ENCODE assay signal across 19 cellular contexts in the genomic region with DNA sequence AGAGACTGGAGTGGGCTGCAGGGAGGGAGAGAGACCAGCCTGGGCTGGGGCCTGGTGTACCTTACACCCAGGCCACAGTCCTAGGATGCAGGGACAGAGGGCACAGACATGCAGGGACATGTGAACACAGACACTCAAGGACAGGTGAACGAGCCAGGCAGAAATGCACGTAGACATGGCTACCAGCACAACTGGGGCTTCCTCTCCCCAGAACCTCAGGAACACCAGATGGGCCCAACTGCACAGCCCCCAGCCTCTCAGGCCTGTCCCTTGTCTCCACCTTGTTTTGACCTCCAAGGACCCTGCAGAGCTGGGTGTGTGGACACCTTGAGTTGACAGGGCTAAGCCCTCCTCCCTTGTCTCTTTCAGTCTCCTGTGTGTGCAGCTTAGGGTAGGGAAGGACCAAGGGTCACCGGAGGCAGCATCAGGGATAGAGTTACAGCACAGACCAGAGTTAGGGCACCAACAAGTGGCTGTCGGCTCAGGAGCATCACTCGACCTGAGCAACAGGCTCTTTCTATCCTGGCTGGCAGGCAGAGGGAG. TPM values are rescaled to one million over a fixed set of nuclear protein-coding genes. Genes with fewer than 3 reads are reported as not detected.
DNase-seq lines count a peak whose midpoint lies in the region; ATAC-seq, FAIRE-seq and TF ChIP-seq lines count a peak whose summit lies in the region.
"Had no signal": no experiment of that assay in that cellular context is flagged by ENCODE, and none has a peak within 500 bp of the region (broad histone marks: within the 10 kb centered on the region; RNA-seq: fewer than 3 reads in every experiment).

No MANE protein-coding gene starts in this region.

- no peaks in the 10 kb centered on the region; the same call in 1 of the 2 replicates for H3F3A ChIP-seq in GM23338 (replicated peaks; ENCODE audit: low read depth)

- TF ChIP-seq CTCF in GM23338 (conservative IDR thresholded peaks at IDR 0.05; ENCODE audit: low read depth in 2 of 2) (no peak), H1 (IDR thresholded peaks at IDR 0.05; ENCODE audit: control extremely low read depth in 1 of 3, insufficient read depth in 1 of 3, low read depth in 1 of 3, low read length in 3 of 3) (no peak)

- H3K4me3 ChIP-seq in GM23338 = no peak overlapping the region
- no peak overlapping the region for H3K4me3 ChIP-seq in H1 (ENCODE audit: extremely low read depth in 1 of 4, insufficient read depth in 2 of 4, low read depth in 3 of 4, low read length in 4 of 4)

- peak overlapping the region; percentile 98; the same call in 1 of the 2 replicates for H2BK12ac ChIP-seq in H1 (ENCODE audit: low read depth, low read length)

- H3K79me1 ChIP-seq in H1 (ENCODE audit: low read depth, low read length) = no peaks in the 10 kb centered on the region

- no peak overlapping the region for H3K27ac Mint-ChIP-seq in GM23338

- H2AK5ac ChIP-seq in H1 (ENCODE audit: low read depth, low read length) = no peak overlapping the region; the same call in 1 of the 2 replicates

- no peaks in the 10 kb centered on the region for H3K9me2 ChIP-seq in GM23338 (ENCODE audit: insufficient read depth)

- peak overlapping the region; percentile 61 for H4K91ac ChIP-seq in H1 (replicated peaks; ENCODE audit: insufficient read length, low read length)

- DNase-seq in COLO668 (lab: John Stamatoyannopoulos, UW; ENCODE audit: unreplicated experiment) (peak; percentile 36), GM23338 (ENCODE audit: low spot score) (no peak), NCI-H510A (lab: John Stamatoyannopoulos, UW) (peak; percentile 60), H1 (ENCODE audit: low read depth in 1 of 2, low spot score in 2 of 2) (no peak), SW 1271 (lab: John Stamatoyannopoulos, UW) (no peak), NCI-H345 (lab: John Stamatoyannopoulos, UW) (no peak)
- DNase-seq: ACHN; C1 segment of cervical spinal cord; CD8-positive, alpha-beta memory T cell; HCEC 1CT; KBM-7; NCI-H2029 treated with DMSO at 0.1 percent for 48 hours; NCI-H524; PC-3; SIG-M5 had no signal

- no peak overlapping the region for H2AFZ ChIP-seq in GM23338
- no peak overlapping the region for H2AFZ ChIP-seq in H1 (ENCODE audit: low read length)

- peak overlapping the region; percentile 55; the same call in 1 of the 2 replicates for H2BK15ac ChIP-seq in H1 (ENCODE audit: low read length)

- H2BK5ac ChIP-seq in H1 (ENCODE audit: low read depth, low read length) = peak overlapping the region; percentile 2; the same call in 1 of the 2 replicates

- no peak overlapping the region for H3K4me3 Mint-ChIP-seq in GM23338
- H3K4me3 Mint-ChIP-seq: CD8-positive, alpha-beta memory T cell had no signal

- TF ChIP-seq POLR2A in H1 (IDR thresholded peaks at IDR 0.05; ENCODE audit: control extremely low read depth in 1 of 2, low read depth in 2 of 2, low read length in 2 of 2) = no peak

- no peaks in the 10 kb centered on the region for H3K9me3 ChIP-seq in H1 (ENCODE audit: insufficient read depth in 2 of 2, low read depth in 1 of 2, low read length in 1 of 2)

- H3K4me2 ChIP-seq in GM23338 (no peak overlapping the region), H1 (ENCODE audit: insufficient read depth in 1 of 2, low read depth in 2 of 2, low read length in 2 of 2) (peak overlapping the region in 1 of 2 experiments; percentile 34; a peak in 1 of 4 replicates)

- H4K20me1 ChIP-seq in GM23338 (replicated peaks; ENCODE audit: insufficient read depth) (no peaks in the 10 kb centered on the region), H1 (replicated peaks in 1 of 2; ENCODE audit: control insufficient read depth in 1 of 2, insufficient read depth in 2 of 2, low read length in 2 of 2) (no peaks in the 10 kb centered on the region)

- H3K27ac ChIP-seq in GM23338 (ENCODE audit: low read depth) = no peak overlapping the region
- H3K27ac ChIP-seq in H1 (ENCODE audit: low read depth, low read length) = no peak overlapping the region
- H3K27ac ChIP-seq: RWPE1 had no signal

- H3K18ac ChIP-seq in H1 (ENCODE audit: extremely low read depth, low read length) = no peak overlapping the region; the same call in 1 of the 2 replicates

- H3K36me3 Mint-ChIP-seq in GM23338 (ENCODE audit: low read depth) = no peaks in the 10 kb centered on the region
- H3K36me3 Mint-ChIP-seq: CD8-positive, alpha-beta memory T cell had no signal

- CTCF ChIA-PET in H1 (lab: Charles Lee; ENCODE audit: partially characterized antibody) = interaction anchor here (0.5 to 17.9 kb wide), 15 partner anchors 8 to 897 kb away, joined by 3 to 239 read pairs (median 3); partner anchors contain the start of gene SEZ6

- peak overlapping the region; percentile 41; the same call in 1 of the 2 replicates for H4K8ac ChIP-seq in H1 (ENCODE audit: extremely low read depth, insufficient read depth, low read length)

- no peak for TF ChIP-seq RAD21 in H1 (IDR thresholded peaks at IDR 0.05 in 1 of 2, conservative IDR thresholded peaks at IDR 0.05 in 1 of 2; ENCODE audit: low read depth in 2 of 2, low read length in 2 of 2)

- H3K4me1 ChIP-seq in GM23338 (ENCODE audit: insufficient read depth) (peaks cover 13% of the 10 kb centered on the region; the same call in 1 of the 2 replicates), H1 (replicated peaks in 1 of 4; ENCODE audit: control insufficient read depth in 3 of 4, insufficient read depth in 4 of 4, low read length in 3 of 4) (peaks cover 0 to 20% (median 12%) of the 10 kb centered on the region in 4 experiments; a peak in 6 of 7 replicates)

- no peak overlapping the region for H3K56ac ChIP-seq in H1 (replicated peaks; ENCODE audit: insufficient read length, low read depth, low read length)

- H3K9ac ChIP-seq in H1 (replicated peaks in 1 of 4; ENCODE audit: extremely low read depth in 1 of 4, low read depth in 3 of 4, low read length in 3 of 4) = no peak overlapping the region

- no peak for TF ChIP-seq EP300 in H1 (IDR thresholded peaks at IDR 0.05; ENCODE audit: borderline replicate concordance in 1 of 2, low read depth in 2 of 2, low read length in 2 of 2)

- H3K14ac ChIP-seq in H1 (ENCODE audit: insufficient read length) = no peak overlapping the region

- no peaks in the 10 kb centered on the region for H3K79me2 ChIP-seq in GM23338 (replicated peaks; ENCODE audit: insufficient read depth)
- H3K79me2 ChIP-seq in H1 (ENCODE audit: control insufficient read depth in 1 of 2, insufficient read depth in 2 of 2, low read length in 2 of 2) = no peaks in the 10 kb centered on the region

- H2BK120ac ChIP-seq in H1 (replicated peaks; ENCODE audit: low read depth, low read length) = peak overlapping the region; percentile 40

- H2BK20ac ChIP-seq in H1 (ENCODE audit: low read length) = peak overlapping the region; percentile 43

- WGBS in H1 (ENCODE audit: extremely low coverage in 1 of 2, insufficient coverage in 1 of 2, insufficient read length in 1 of 2, insufficient replicate concordance in 2 of 2, low coverage in 1 of 2, low lambda C conversion rate in 2 of 2, missing lambda C conversion rate in 1 of 2), 2 experiments = 86% methylated on average over 5 of the region's 5 CpGs; no CpG with 5 or more reads in 1 of the 2 experiments

- no peaks in the 10 kb centered on the region for H3K9me3 Mint-ChIP-seq in GM23338
- H3K9me3 Mint-ChIP-seq: CD8-positive, alpha-beta memory T cell had no signal

- H4K5ac ChIP-seq in H1 (ENCODE audit: insufficient read length, low read depth, low read length) = no peak overlapping the region

- no peak overlapping the region for H3K4ac ChIP-seq in H1 (replicated peaks; ENCODE audit: insufficient read length, low read depth, low read length)

- H3K27me3 ChIP-seq in GM23338 (ENCODE audit: insufficient read depth) = no peaks in the 10 kb centered on the region
- H3K27me3 ChIP-seq in H1 (replicated peaks in 1 of 4; ENCODE audit: control insufficient read depth in 3 of 4, extremely low read depth in 1 of 4, insufficient read depth in 3 of 4, low read length in 3 of 4) = no peaks in the 10 kb centered on the region; a peak in 3 of 7 replicates

- ATAC-seq in GM23338 = peak; percentile 57
- ATAC-seq in GM21360 (IDR thresholded peaks at IDR 0.05; ENCODE audit: unreplicated experiment) = no peak
- ATAC-seq: PC-3 had no signal

- peaks cover 33% of the 10 kb centered on the region for H3K27me3 Mint-ChIP-seq in GM23338 (ENCODE audit: insufficient read depth, low read depth, poor library complexity)

- H3K23me2 ChIP-seq in H1 (ENCODE audit: low read depth, low read length) = no peaks in the 10 kb centered on the region

- FAIRE-seq in H1 (lab: Jason Lieb, UNC) = peak; percentile 55
- FAIRE-seq: D721Med had no signal

- H3K4me1 Mint-ChIP-seq in GM23338 = peaks cover 34% of the 10 kb centered on the region
- H3K4me1 Mint-ChIP-seq: CD8-positive, alpha-beta memory T cell had no signal

- H3K23ac ChIP-seq in H1 (ENCODE audit: insufficient read length) = no peak overlapping the region

- H3K36me3 ChIP-seq in GM23338 (ENCODE audit: insufficient read depth) = no peaks in the 10 kb centered on the region
- H3K36me3 ChIP-seq in H1 (ENCODE audit: control insufficient read depth in 2 of 4, insufficient read depth in 4 of 4, low read length in 3 of 4) = no peaks in the 10 kb centered on the region

- POLR2A ChIA-PET in H1 (lab: Charles Lee; ENCODE audit: partially characterized antibody) = interaction anchor here (1.0 to 2.3 kb wide), 5 partner anchors 10 to 115 kb away, joined by 3 to 7 read pairs (median 4); no protein-coding TSS in a partner anchor

RNA-seq across cellular contexts. Expression of gene SEZ6, which starts 9.2 kb away (rescaled TPM):
- total RNA-seq in GM23338 (2014; rRNA removed; shearing (Covaris generic)) = 3.1 and 6.5 TPM in 2 replicates
- polyA plus RNA-seq in GM23338 (2016; fragmentation: Nextera tagmentation; extraction: Ambion mirVana) (1.0 TPM in 2 replicates), H1 (2011; rRNA removed) (8.5 and 16.1 TPM in 2 replicates)
- 6.9 and 7.8 TPM in 2 replicates for total RNA-seq in H1 (2021; fragmentation: NEBNext Ultra II Directional; extraction: Animal tissue kit (Norgen Biotek cat#: 25700))
- 4.8 TPM for polyA plus RNA-seq in H1 (2011; cell fraction: cytosol; rRNA removed)
- polyA plus RNA-seq in H1 (2011; cell fraction: nucleus; rRNA removed) = 18.6 TPM
- polyA plus RNA-seq in H1 (2012, experiment 1 of 2) = 10.7 to 21.5 TPM (median 18.7 TPM) in 4 replicates
- 19.3 TPM for polyA plus RNA-seq in H1 (2012, experiment 2 of 2)
- 11.1 TPM for polyA plus RNA-seq in H1 (2013, experiment 1 of 2)
- polyA plus RNA-seq in H1 (2013, experiment 2 of 2) = 10.2 TPM
- 5.6 and 13.9 TPM in 2 replicates for polyA minus RNA-seq in H1 (2011; rRNA and poly(A)+ RNA removed)
- polyA minus RNA-seq in H1 (2011; cell fraction: cytosol; rRNA and poly(A)+ RNA removed) = 5.6 TPM
- 7.6 TPM for polyA minus RNA-seq in H1 (2011; cell fraction: nucleus; rRNA and poly(A)+ RNA removed)
- total RNA-seq: CD8-positive, alpha-beta memory T cell; PC-3; T-helper 1 cell treated with Interleukin-12 subunit alpha and Interleukin-12 subunit beta and Interleukin-4 antibody, amounts not matched to agents 30 ng/mL and 1 ng/mL, for 36 hours had no signal

RNA-seq across cellular contexts. Expression of gene PHF12, which starts 45.3 kb away (rescaled TPM):
- total RNA-seq in GM23338 (2014; rRNA removed; shearing (Covaris generic)) = 41.0 and 45.4 TPM in 2 replicates
- polyA plus RNA-seq in GM23338 (2016; fragmentation: Nextera tagmentation; extraction: Ambion mirVana) (19.7 and 20.8 TPM in 2 replicates), H1 (2011; rRNA removed) (38.8 and 74.8 TPM in 2 replicates)
- total RNA-seq in H1 (2021; fragmentation: NEBNext Ultra II Directional; extraction: Animal tissue kit (Norgen Biotek cat#: 25700)) = 57.7 and 65.7 TPM in 2 replicates
- polyA plus RNA-seq in H1 (2011; cell fraction: cytosol; rRNA removed) = 35.5 TPM
- polyA plus RNA-seq in H1 (2011; cell fraction: nucleus; rRNA removed) = 143 TPM
- polyA plus RNA-seq in H1 (2012, experiment 1 of 2) = 54.3 to 66.0 TPM (median 57.0 TPM) in 4 replicates
- 18.9 TPM for polyA plus RNA-seq in H1 (2012, experiment 2 of 2)
- 30.5 TPM for polyA plus RNA-seq in H1 (2013, experiment 1 of 2)
- 27.9 TPM for polyA plus RNA-seq in H1 (2013, experiment 2 of 2)
- polyA minus RNA-seq in H1 (2011; rRNA and poly(A)+ RNA removed) = 52.7 and 53.4 TPM in 2 replicates
- 41.7 TPM for polyA minus RNA-seq in H1 (2011; cell fraction: cytosol; rRNA and poly(A)+ RNA removed)
- polyA minus RNA-seq in H1 (2011; cell fraction: nucleus; rRNA and poly(A)+ RNA removed) = 69.0 TPM

RNA-seq across cellular contexts. Expression of gene PIPOX, which starts 46.3 kb away (rescaled TPM):
- total RNA-seq in GM23338 (2014; rRNA removed; shearing (Covaris generic)) = 34.6 and 42.8 TPM in 2 replicates
- 22.2 and 22.6 TPM in 2 replicates for polyA plus RNA-seq in GM23338 (2016; fragmentation: Nextera tagmentation; extraction: Ambion mirVana)
- total RNA-seq in H1 (2021; fragmentation: NEBNext Ultra II Directional; extraction: Animal tissue kit (Norgen Biotek cat#: 25700)) = 55.5 and 57.2 TPM in 2 replicates
- 75.0 and 99.6 TPM in 2 replicates for polyA plus RNA-seq in H1 (2011; rRNA removed)
- 70.3 TPM for polyA plus RNA-seq in H1 (2011; cell fraction: cytosol; rRNA removed)
- 39.1 TPM for polyA plus RNA-seq in H1 (2011; cell fraction: nucleus; rRNA removed)
- polyA plus RNA-seq in H1 (2012, experiment 1 of 2) = 46.5 to 58.4 TPM (median 54.3 TPM) in 4 replicates
- polyA plus RNA-seq in H1 (2012, experiment 2 of 2) = 39.4 TPM
- 51.2 TPM for polyA plus RNA-seq in H1 (2013, experiment 1 of 2)
- polyA plus RNA-seq in H1 (2013, experiment 2 of 2) = 48.0 TPM
- polyA minus RNA-seq in H1 (2011; rRNA and poly(A)+ RNA removed) = 68.1 and 68.2 TPM in 2 replicates
- polyA minus RNA-seq in H1 (2011; cell fraction: cytosol; rRNA and poly(A)+ RNA removed) = 15.8 TPM
- 28.2 TPM for polyA minus RNA-seq in H1 (2011; cell fraction: nucleus; rRNA and poly(A)+ RNA removed)

Comparison
In these comparisons a context has a peak if more than half of its experiments do, and no peak if none do; other contexts are left out.
1. DNase-seq: peak in COLO668 (single experiment) and NCI-H510A (single experiment); none in GM23338 (single experiment), H1 (0 of 2), SW 1271 (0 of 2) and NCI-H345 (single experiment).